In genomic region chr17:82491533-82491932, GRCh38 we compare ENCODE assay signal across 3 cellular contexts.
TF ChIP-seq lines count a peak whose summit lies in the region.

No MANE protein-coding gene starts in this region.

TF ChIP-seq in SK-N-SH, 30 proteins besides CTCF, POLR2A, EP300 and RAD21:
- TF ChIP-seq TAF1 (IDR thresholded peaks at IDR 0.05; ENCODE audit: borderline replicate concordance, low read depth, low read length): no peak
- no peak for TF ChIP-seq IRF3 (IDR thresholded peaks at IDR 0.05; ENCODE audit: low read depth, low read length)
- TF ChIP-seq MXI1 (IDR thresholded peaks at IDR 0.05; ENCODE audit: low read depth, low read length): no peak
- no peak for TF ChIP-seq CHD2 (IDR thresholded peaks at IDR 0.05; ENCODE audit: low read length, partially characterized antibody)
TF ChIP-seq in SK-N-SH: peak in this region for 0.

TF ChIP-seq in SK-N-SH treated with all-trans-retinoic acid at 6 μM for 48 hours, 23 proteins besides CTCF, POLR2A, EP300 and RAD21:
- no peak for TF ChIP-seq ZFP3 (CRISPR knock-in tag; IDR thresholded peaks at IDR 0.05)
- TF ChIP-seq CREB5 (CRISPR knock-in tag; IDR thresholded peaks at IDR 0.05; ENCODE audit: low read depth): no peak
- TF ChIP-seq, protein P1, sequence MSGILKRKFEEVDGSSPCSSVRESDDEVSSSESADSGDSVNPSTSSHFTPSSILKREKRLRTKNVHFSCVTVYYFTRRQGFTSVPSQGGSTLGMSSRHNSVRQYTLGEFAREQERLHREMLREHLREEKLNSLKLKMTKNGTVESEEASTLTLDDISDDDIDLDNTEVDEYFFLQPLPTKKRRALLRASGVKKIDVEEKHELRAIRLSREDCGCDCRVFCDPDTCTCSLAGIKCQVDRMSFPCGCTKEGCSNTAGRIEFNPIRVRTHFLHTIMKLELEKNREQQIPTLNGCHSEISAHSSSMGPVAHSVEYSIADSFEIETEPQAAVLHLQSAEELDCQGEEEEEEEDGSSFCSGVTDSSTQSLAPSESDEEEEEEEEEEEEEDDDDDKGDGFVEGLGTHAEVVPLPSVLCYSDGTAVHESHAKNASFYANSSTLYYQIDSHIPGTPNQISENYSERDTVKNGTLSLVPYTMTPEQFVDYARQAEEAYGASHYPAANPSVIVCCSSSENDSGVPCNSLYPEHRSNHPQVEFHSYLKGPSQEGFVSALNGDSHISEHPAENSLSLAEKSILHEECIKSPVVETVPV (CRISPR knock-in tag; IDR thresholded peaks at IDR 0.05): no peak
- no peak for TF ChIP-seq ZNF8 (CRISPR knock-in tag; IDR thresholded peaks at IDR 0.05)
- no peak for TF ChIP-seq ESRRG (CRISPR knock-in tag; IDR thresholded peaks at IDR 0.05)
- TF ChIP-seq GLIS3 (CRISPR knock-in tag; IDR thresholded peaks at IDR 0.05): no peak
- no peak for TF ChIP-seq TOX (CRISPR knock-in tag; IDR thresholded peaks at IDR 0.05; ENCODE audit: borderline replicate concordance)
- TF ChIP-seq OSR1 (CRISPR knock-in tag; IDR thresholded peaks at IDR 0.05): no peak
- TF ChIP-seq, protein P2, sequence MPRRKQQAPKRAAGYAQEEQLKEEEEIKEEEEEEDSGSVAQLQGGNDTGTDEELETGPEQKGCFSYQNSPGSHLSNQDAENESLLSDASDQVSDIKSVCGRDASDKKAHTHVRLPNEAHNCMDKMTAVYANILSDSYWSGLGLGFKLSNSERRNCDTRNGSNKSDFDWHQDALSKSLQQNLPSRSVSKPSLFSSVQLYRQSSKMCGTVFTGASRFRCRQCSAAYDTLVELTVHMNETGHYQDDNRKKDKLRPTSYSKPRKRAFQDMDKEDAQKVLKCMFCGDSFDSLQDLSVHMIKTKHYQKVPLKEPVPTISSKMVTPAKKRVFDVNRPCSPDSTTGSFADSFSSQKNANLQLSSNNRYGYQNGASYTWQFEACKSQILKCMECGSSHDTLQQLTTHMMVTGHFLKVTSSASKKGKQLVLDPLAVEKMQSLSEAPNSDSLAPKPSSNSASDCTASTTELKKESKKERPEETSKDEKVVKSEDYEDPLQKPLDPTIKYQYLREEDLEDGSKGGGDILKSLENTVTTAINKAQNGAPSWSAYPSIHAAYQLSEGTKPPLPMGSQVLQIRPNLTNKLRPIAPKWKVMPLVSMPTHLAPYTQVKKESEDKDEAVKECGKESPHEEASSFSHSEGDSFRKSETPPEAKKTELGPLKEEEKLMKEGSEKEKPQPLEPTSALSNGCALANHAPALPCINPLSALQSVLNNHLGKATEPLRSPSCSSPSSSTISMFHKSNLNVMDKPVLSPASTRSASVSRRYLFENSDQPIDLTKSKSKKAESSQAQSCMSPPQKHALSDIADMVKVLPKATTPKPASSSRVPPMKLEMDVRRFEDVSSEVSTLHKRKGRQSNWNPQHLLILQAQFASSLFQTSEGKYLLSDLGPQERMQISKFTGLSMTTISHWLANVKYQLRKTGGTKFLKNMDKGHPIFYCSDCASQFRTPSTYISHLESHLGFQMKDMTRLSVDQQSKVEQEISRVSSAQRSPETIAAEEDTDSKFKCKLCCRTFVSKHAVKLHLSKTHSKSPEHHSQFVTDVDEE (CRISPR knock-in tag; IDR thresholded peaks at IDR 0.05): no peak
- no peak for TF ChIP-seq SNAI2 (CRISPR knock-in tag; IDR thresholded peaks at IDR 0.05)

TF ChIP-seq in H1, 55 proteins besides CTCF, POLR2A, EP300 and RAD21:
- TF ChIP-seq SP2 (IDR thresholded peaks at IDR 0.05; ENCODE audit: low read length) (no peak), KDM5A (IDR thresholded peaks at IDR 0.05; ENCODE audit: low read length) (no peak), SUZ12 (IDR thresholded peaks at IDR 0.05; ENCODE audit: low read length) (no peak), GTF2F1 (IDR thresholded peaks at IDR 0.05; ENCODE audit: borderline replicate concordance, low read depth, low read length) (no peak), JUN (IDR thresholded peaks at IDR 0.05; ENCODE audit: low read depth, low read length) (no peak), EZH2 (IDR thresholded peaks at IDR 0.05; ENCODE audit: low read depth, low read length, severe bottlenecking) (no peak), RFX5 (IDR thresholded peaks at IDR 0.05; ENCODE audit: borderline replicate concordance, low read depth, low read length) (no peak), ZNF274 (IDR thresholded peaks at IDR 0.05; ENCODE audit: borderline replicate concordance, extremely low read depth, low read length) (no peak), KDM4A (IDR thresholded peaks at IDR 0.05; ENCODE audit: low read depth, low read length, severe bottlenecking) (no peak), JUND (IDR thresholded peaks at IDR 0.05; ENCODE audit: low read length) (no peak), FOSL1 (IDR thresholded peaks at IDR 0.05; ENCODE audit: insufficient read depth, low read depth, low read length) (no peak), MAFK (IDR thresholded peaks at IDR 0.05; ENCODE audit: low read depth, low read length) (no peak)
